In the genomic region with DNA sequence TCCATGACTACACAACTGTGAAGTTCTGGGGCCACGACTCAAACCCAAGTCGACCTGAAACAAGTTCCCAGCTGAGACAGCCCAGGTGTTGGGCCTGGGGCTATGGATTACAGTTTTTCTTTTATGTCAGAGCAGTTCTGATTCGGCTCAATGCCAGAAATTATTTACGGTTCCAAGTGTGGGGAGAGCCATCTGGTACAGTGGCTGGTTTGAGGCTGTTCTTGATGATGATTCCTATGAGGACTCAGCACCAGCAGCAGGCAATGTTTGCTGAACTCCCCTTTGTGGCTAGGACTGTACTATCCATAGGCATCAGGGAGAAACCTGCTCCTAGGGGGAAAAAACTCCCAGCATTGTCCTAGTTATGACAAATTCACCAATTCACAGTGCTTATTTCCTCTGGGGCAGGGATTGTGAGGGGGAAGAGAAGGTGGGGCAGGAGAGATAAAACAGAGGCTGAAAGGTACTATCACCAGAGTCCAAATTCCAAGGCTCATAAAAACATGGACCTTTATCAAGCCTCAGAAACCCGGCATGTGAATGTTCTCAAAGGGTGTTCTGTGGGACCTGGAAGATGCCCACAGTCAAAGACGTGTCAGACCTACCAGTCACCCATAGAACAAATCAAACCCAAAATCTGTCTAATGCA, we compare ENCODE assay signal across 12 cellular contexts. TPM values are rescaled to one million over a fixed set of nuclear protein-coding genes. Genes with fewer than 3 reads are reported as not detected.
DNase-seq lines count a peak whose midpoint lies in the region; ATAC-seq and TF ChIP-seq lines count a peak whose summit lies in the region.
"Had no signal": no experiment of that assay in that cellular context is flagged by ENCODE, and none has a peak within 500 bp of the region (broad histone marks: within the 10 kb centered on the region; RNA-seq: fewer than 3 reads in every experiment).

No MANE protein-coding gene starts in this region.

- H3K27me3 ChIP-seq in A673 (replicated peaks; ENCODE audit: insufficient read depth, low read depth, low read length, poor library complexity) = no peaks in the 10 kb centered on the region
- H3K27me3 ChIP-seq in Peyer's patch = no peaks in the 10 kb centered on the region
- H3K27me3 ChIP-seq in foreskin keratinocyte = no peaks in the 10 kb centered on the region
- no peaks in the 10 kb centered on the region for H3K27me3 ChIP-seq in aorta (ENCODE audit: control insufficient read depth in 1 of 2, insufficient read depth in 2 of 2, low read length in 1 of 2)

- H3K4me3 ChIP-seq in A673 (ENCODE audit: low read depth, low read length, poor library complexity, severe bottlenecking) (no peak overlapping the region), HFF-Myc (replicated peaks; ENCODE audit: low read depth, low read length) (no peak overlapping the region), Peyer's patch (no peak overlapping the region), aorta (ENCODE audit: low read length in 2 of 2) (no peak overlapping the region)

- no peak overlapping the region for H3K27ac ChIP-seq in A673 (ENCODE audit: low read depth, low read length, poor library complexity, severe bottlenecking)
- peak overlapping the region in 3 of 4 donors; percentile 12 to 81 (median 75) for H3K27ac ChIP-seq in Peyer's patch
- H3K27ac ChIP-seq in foreskin keratinocyte = peak overlapping the region; percentile 56
- H3K27ac ChIP-seq in aorta (ENCODE audit: low read depth in 1 of 2, low read length in 2 of 2) = no peak overlapping the region
- H3K27ac ChIP-seq: KMS-11 had no signal

- TF ChIP-seq CTCF in A673 (conservative IDR thresholded peaks at IDR 0.05; ENCODE audit: low read depth, low read length) (no peak), HFF-Myc (IDR thresholded peaks at IDR 0.05; ENCODE audit: low read depth, low read length, missing control alignments) (no peak), Peyer's patch (IDR thresholded peaks at IDR 0.05) (no peak), foreskin keratinocyte (conservative IDR thresholded peaks at IDR 0.05) (peak; percentile 7)

- ATAC-seq in foreskin keratinocyte = peak; percentile 77
- ATAC-seq in aorta (ENCODE audit: low FRiP score) = no peak
- ATAC-seq in HG02763 (IDR thresholded peaks at IDR 0.05; ENCODE audit: unreplicated experiment) = no peak
- ATAC-seq: sciatic nerve had no signal

- no TSS peak for BruUV-seq in A673 (replicated peaks; lab: Mats Ljungman, UMichigan)

- H3K36me3 ChIP-seq in A673 (ENCODE audit: insufficient read depth, low read length, poor library complexity, severe bottlenecking) = no peaks in the 10 kb centered on the region
- H3K36me3 ChIP-seq in Peyer's patch = peaks cover 0 to 9% (median 0%) of the 10 kb centered on the region in 3 donors
- H3K36me3 ChIP-seq in aorta (ENCODE audit: control insufficient read depth in 1 of 2, insufficient read depth in 2 of 2, low read length in 1 of 2) = peaks cover 0 to 2% of the 10 kb centered on the region in 2 donors

- POLR2A ChIA-PET in A673 (lab: Charles Lee; ENCODE audit: low non-redundant PET) = no interaction called here

- peak; percentile 19 for DNase-seq in A673 (ENCODE audit: low spot score)
- peak; percentile 42 for DNase-seq in HFF-Myc (ENCODE audit: extremely low read depth, low read depth)
- peak in 1 of 3 donors; percentile 59 for DNase-seq in Peyer's patch
- peak; percentile 72 to 90 for DNase-seq in foreskin keratinocyte
- DNase-seq in SW 1271 (lab: John Stamatoyannopoulos, UW) = no peak
- no peak for DNase-seq in aorta
- no peak for DNase-seq in dedifferentiated amniotic fluid mesenchymal stem cell (ENCODE audit: extremely low spot score)
- DNase-seq: NCI-H2029 treated with DMSO at 0.1 percent for 48 hours; stimulated activated naive CD4-positive, alpha-beta T cell treated with Interleukin-2 at 50 U/mL for 16 hours had no signal

- TF ChIP-seq POLR2A in Peyer's patch (IDR thresholded peaks at IDR 0.05) = no peak

- H3K9me3 ChIP-seq in A673 (ENCODE audit: low read depth, low read length, poor library complexity, severe bottlenecking) (no peaks in the 10 kb centered on the region), Peyer's patch (no peaks in the 10 kb centered on the region), aorta (ENCODE audit: control insufficient read depth, low read length) (peaks cover 2% of the 10 kb centered on the region)

- intact Hi-C loops in A673 (cut with micrococcal nuclease; ENCODE audit: unreplicated experiment) = no loop called here
- intact Hi-C loops in aorta (cut with DNase I) = loop anchor here in 1 of 2 donors (5.0 kb wide), 1 partner anchor 52 kb away; no protein-coding TSS in a partner anchor

- CTCF ChIA-PET in A673 (lab: Charles Lee) = no interaction called here

- H3K4me1 ChIP-seq in A673 (ENCODE audit: insufficient read depth, low read length, poor library complexity, severe bottlenecking) (no peaks in the 10 kb centered on the region), Peyer's patch (peaks cover 0 to 16% (median 0%) of the 10 kb centered on the region in 4 donors), foreskin keratinocyte (peaks cover 27% of the 10 kb centered on the region), aorta (ENCODE audit: control insufficient read depth in 1 of 2, insufficient read depth in 2 of 2, low read length in 2 of 2) (no peaks in the 10 kb centered on the region)

- 55 to 56% methylated on average over 6 of the region's 6 CpGs for WGBS in aorta, 2 donors

RNA-seq across cellular contexts. Expression of gene CMTM4, which starts 18.2 kb away (rescaled TPM):
- total RNA-seq in A673 (2021) (30.3 and 37.7 TPM in 2 replicates), Peyer's patch (100 to 1,000 TPM in 2 of 4 donors, 10 to 100 TPM in 2; 33.8 to 116 (median 101) TPM), foreskin keratinocyte (18.8 and 20.3 TPM in 2 replicates), aorta (10 to 100 TPM; 16.5 to 24.9 TPM)
- polyA plus RNA-seq in foreskin keratinocyte (5.4 and 6.6 TPM in 2 replicates), aorta (10 to 100 TPM in 1 of 2 donors, 1 to 10 TPM in 1; 8.9 to 10.4 TPM)

RNA-seq across cellular contexts. Expression of gene DYNC1LI2, which starts 36.6 kb away (rescaled TPM):
- total RNA-seq in A673 (2021) (149 and 164 TPM in 2 replicates), Peyer's patch (100 to 1,000 TPM; 167 to 337 (median 206) TPM), foreskin keratinocyte (61.7 and 69.7 TPM in 2 replicates), aorta (100 to 1,000 TPM; 166 to 169 TPM)
- polyA plus RNA-seq in foreskin keratinocyte (18.1 and 19.5 TPM in 2 replicates), aorta (100 to 1,000 TPM in 1 of 2 donors, 10 to 100 TPM in 1; 78.3 to 121 TPM)

Comparison
In these comparisons a context has a peak if more than half of its experiments do, and no peak if none do; other contexts are left out.
1. DNase-seq: peak in A673 (single experiment), HFF-Myc (single experiment) and foreskin keratinocyte (2 of 2); none in SW 1271 (0 of 2), aorta (0 of 2) and dedifferentiated amniotic fluid mesenchymal stem cell (single experiment).
2. H3K27ac ChIP-seq: peak in Peyer's patch (3 of 4) and foreskin keratinocyte (single experiment); none in A673 (single experiment) and aorta (0 of 2).